Comparison of ENCODE assay signal across 28 cellular contexts in the genomic region with DNA sequence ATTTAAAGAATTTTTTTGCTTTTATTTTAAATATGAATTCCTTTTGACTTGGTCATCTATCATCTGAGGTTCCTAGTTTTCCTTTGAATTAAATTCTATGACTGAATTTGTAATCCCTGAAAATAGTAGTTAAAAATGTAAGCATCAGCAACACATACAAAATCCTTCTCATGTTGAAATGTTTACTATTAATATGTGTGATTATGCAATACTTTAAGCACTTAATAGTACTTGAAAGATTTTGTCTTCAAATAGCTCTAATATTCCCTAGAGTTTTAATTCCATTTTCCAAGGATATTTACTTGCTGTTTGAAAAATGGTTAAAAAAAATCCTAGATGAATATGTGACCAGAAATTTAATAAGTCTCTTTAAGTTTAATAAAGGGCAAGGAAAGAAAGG. TPM values are rescaled to one million over a fixed set of nuclear protein-coding genes. Genes with fewer than 3 reads are reported as not detected.
DNase-seq lines count a peak whose midpoint lies in the region; ATAC-seq, FAIRE-seq and TF ChIP-seq lines count a peak whose summit lies in the region.
"Had no signal": no experiment of that assay in that cellular context is flagged by ENCODE, and none has a peak within 500 bp of the region (broad histone marks: within the 10 kb centered on the region; RNA-seq: fewer than 3 reads in every experiment).

No MANE protein-coding gene starts in this region.

- DNase-seq in RWPE2 (ENCODE audit: low spot score) (no peak), GM12878 (ENCODE audit: low read depth, low spot score) (no peak), fibroblast of lung (ENCODE audit: low read depth in 2 of 2) (peak in 1 of 2 donors; percentile 45), smooth muscle cell (lab: John Stamatoyannopoulos, UW; ENCODE audit: unreplicated experiment) (no peak), left lobe of liver (ENCODE audit: low spot score) (no peak), mucosa of descending colon (no peak)
- DNase-seq in activated naive CD4-positive, alpha-beta T cell treated with anti-CD3 and anti-CD28 coated beads, Interleukin-2, amount 10 ng/mL, durations not matched to agents 7 days and 5 days: no peak
- DNase-seq: C1 segment of cervical spinal cord; CD4-positive, alpha-beta memory T cell; COR-L47; DMS53; GDM1; GM23248; H9; HFFc6; NCI-H1048; NCI-H1417; NCI-H1694 treated with DMSO at 0.1 percent for 48 hours; NCI-H2081; NCI-H2171 treated with DMSO at 0.1 percent for 48 hours; NCI-H446; NCI-H526; PC-9; Right ventricle myocardium superior; T-cell had no signal

- TF ChIP-seq POLR2A in GM12878 (IDR thresholded peaks at IDR 0.05; ENCODE audit: low read depth, low read length): no peak

- H3K79me2 ChIP-seq in GM12878 (ENCODE audit: control insufficient read depth, insufficient read depth, low read length) (no peaks in the 10 kb centered on the region), fibroblast of lung (ENCODE audit: control insufficient read depth, insufficient read depth, low read length) (no peaks in the 10 kb centered on the region), smooth muscle cell (ENCODE audit: low read depth) (no peaks in the 10 kb centered on the region)

- no peaks in the 10 kb centered on the region for H3K36me3 ChIP-seq in RWPE2 (ENCODE audit: low read depth)
- no peaks in the 10 kb centered on the region for H3K36me3 ChIP-seq in GM12878 (ENCODE audit: control insufficient read depth in 2 of 2, insufficient read depth in 2 of 2, low read length in 1 of 2)
- no peaks in the 10 kb centered on the region for H3K36me3 ChIP-seq in fibroblast of lung (ENCODE audit: control insufficient read depth, insufficient read depth, low read length)
- no peaks in the 10 kb centered on the region for H3K36me3 ChIP-seq in smooth muscle cell (ENCODE audit: low read depth)
- no peaks in the 10 kb centered on the region for H3K36me3 ChIP-seq in mucosa of descending colon (ENCODE audit: low read depth)
- H3K36me3 ChIP-seq: SJSA1 had no signal

- no peak overlapping the region for H2AFZ ChIP-seq in GM12878 (ENCODE audit: control insufficient read depth, low read depth, low read length)
- H2AFZ ChIP-seq in fibroblast of lung (ENCODE audit: low read length): no peak overlapping the region
- H2AFZ ChIP-seq in smooth muscle cell (ENCODE audit: low read depth): peak overlapping the region; percentile 17
- H2AFZ ChIP-seq: GM23248, PC-9 had no signal

- peaks cover 28% of the 10 kb centered on the region for H3K27me3 Mint-ChIP-seq in activated naive CD4-positive, alpha-beta T cell treated with anti-CD3 and anti-CD28 coated beads, Interleukin-2, amount 10 ng/mL, durations not matched to agents 7 days and 5 days

- H3K27ac ChIP-seq in RWPE2 (ENCODE audit: poor library complexity, severe bottlenecking): peak overlapping the region; percentile 74
- H3K27ac ChIP-seq in GM12878 (ENCODE audit: control insufficient read depth, insufficient read depth): no peak overlapping the region
- H3K27ac ChIP-seq in fibroblast of lung (ENCODE audit: insufficient read depth, low read length): no peak overlapping the region
- no peak overlapping the region for H3K27ac ChIP-seq in smooth muscle cell (ENCODE audit: low read depth)
- H3K27ac ChIP-seq: GM23248, KMS-11, PC-9, SJSA1 had no signal

- H3K4me2 ChIP-seq in GM12878 (ENCODE audit: control insufficient read depth, insufficient read depth) (no peak overlapping the region), fibroblast of lung (ENCODE audit: extremely low read depth, insufficient read depth, low read length) (peak overlapping the region; percentile 16), smooth muscle cell (no peak overlapping the region)
- H3K4me2 ChIP-seq: KMS-11, PC-9 had no signal

- no peaks in the 10 kb centered on the region for H3K36me3 Mint-ChIP-seq in activated naive CD4-positive, alpha-beta T cell treated with anti-CD3 and anti-CD28 coated beads, Interleukin-2, amount 10 ng/mL, durations not matched to agents 7 days and 5 days
- H3K36me3 Mint-ChIP-seq: CD4-positive, alpha-beta memory T cell; T-cell had no signal

- CTCF ChIA-PET in GM12878 (lab: Yijun Ruan, JAX): no interaction called here
- CTCF ChIA-PET in activated naive CD4-positive, alpha-beta T cell treated with anti-CD3 and anti-CD28 coated beads, Interleukin-2, amount 10 ng/mL, durations not matched to agents 7 days and 5 days (lab: Charles Lee): no interaction called here

- ATAC-seq in RWPE2 (ENCODE audit: low read depth) (no peak), GM12878 (no peak), left lobe of liver (no peak), mucosa of descending colon (no peak)
- ATAC-seq: T-cell had no signal

- no peaks in the 10 kb centered on the region for H3K4me1 Mint-ChIP-seq in activated naive CD4-positive, alpha-beta T cell treated with anti-CD3 and anti-CD28 coated beads, Interleukin-2, amount 10 ng/mL, durations not matched to agents 7 days and 5 days
- H3K4me1 Mint-ChIP-seq: T-cell had no signal

- H3K9me3 ChIP-seq in RWPE2 (ENCODE audit: severe bottlenecking) (no peaks in the 10 kb centered on the region), GM12878 (replicated peaks; ENCODE audit: control insufficient read depth, insufficient read depth, low read length) (no peaks in the 10 kb centered on the region; the same call in 2 of the 3 replicates), fibroblast of lung (ENCODE audit: control insufficient read depth, insufficient read depth, low read depth, low read length) (no peaks in the 10 kb centered on the region), smooth muscle cell (replicated peaks; ENCODE audit: low read depth) (no peaks in the 10 kb centered on the region), mucosa of descending colon (no peaks in the 10 kb centered on the region)

- no peak overlapping the region for H3K4me3 ChIP-seq in RWPE2 (ENCODE audit: severe bottlenecking)
- no peak overlapping the region for H3K4me3 ChIP-seq in GM12878
- H3K4me3 ChIP-seq in fibroblast of lung (replicated peaks in 1 of 4; ENCODE audit: control extremely low read depth in 1 of 4, insufficient read depth in 1 of 4, low read depth in 3 of 4, low read length in 4 of 4): no peak overlapping the region
- H3K4me3 ChIP-seq in smooth muscle cell: no peak overlapping the region
- no peak overlapping the region for H3K4me3 ChIP-seq in mucosa of descending colon
- H3K4me3 ChIP-seq: GM23248, PC-9, SJSA1 had no signal

- H3K4me1 ChIP-seq in RWPE2 (ENCODE audit: insufficient read depth, poor library complexity, severe bottlenecking): peaks cover 21% of the 10 kb centered on the region
- no peaks in the 10 kb centered on the region for H3K4me1 ChIP-seq in GM12878 (ENCODE audit: control insufficient read depth, insufficient read depth, low read length)
- H3K4me1 ChIP-seq in fibroblast of lung (ENCODE audit: control insufficient read depth, extremely low read depth, insufficient read depth, low read length): peaks cover 6% of the 10 kb centered on the region
- no peaks in the 10 kb centered on the region for H3K4me1 ChIP-seq in smooth muscle cell (ENCODE audit: low read depth)
- H3K4me1 ChIP-seq in mucosa of descending colon (ENCODE audit: low read depth): no peaks in the 10 kb centered on the region
- H3K4me1 ChIP-seq: SJSA1 had no signal

- TF ChIP-seq CTCF in RWPE2 (IDR thresholded peaks at IDR 0.05; ENCODE audit: poor library complexity, severe bottlenecking) (no peak), GM12878 (IDR thresholded peaks at IDR 0.05 in 2 of 3, conservative IDR thresholded peaks at IDR 0.05 in 1 of 3; ENCODE audit: control insufficient read depth in 2 of 3, extremely low read depth in 1 of 3, insufficient read depth in 1 of 3, low read depth in 3 of 3, low read length in 3 of 3) (no peak), fibroblast of lung (conservative IDR thresholded peaks at IDR 0.05 in 1 of 2, IDR thresholded peaks at IDR 0.05 in 1 of 2; ENCODE audit: low read depth in 1 of 2, low read length in 2 of 2) (no peak), smooth muscle cell (IDR thresholded peaks at IDR 0.05; ENCODE audit: borderline replicate concordance, insufficient read depth, poor library complexity, severe bottlenecking) (no peak), mucosa of descending colon (IDR thresholded peaks at IDR 0.05) (no peak)

- H3K9ac ChIP-seq in GM12878 (ENCODE audit: control insufficient read depth, insufficient read depth, low read length): no peak overlapping the region
- no peak overlapping the region for H3K9ac ChIP-seq in fibroblast of lung (ENCODE audit: insufficient read depth, low read length)
- H3K9ac ChIP-seq in smooth muscle cell (ENCODE audit: low read depth): no peak overlapping the region
- H3K9ac ChIP-seq: GM23248, KMS-11 had no signal

- H3K27me3 ChIP-seq in RWPE2 (ENCODE audit: insufficient read depth, poor library complexity, severe bottlenecking) (no peaks in the 10 kb centered on the region), GM12878 (replicated peaks in 1 of 2; ENCODE audit: control insufficient read depth in 2 of 2, insufficient read depth in 2 of 2, low read length in 1 of 2) (no peaks in the 10 kb centered on the region; a peak in 1 of 4 replicates), fibroblast of lung (ENCODE audit: control insufficient read depth, insufficient read depth, low read length) (no peaks in the 10 kb centered on the region), smooth muscle cell (ENCODE audit: low read depth) (no peaks in the 10 kb centered on the region)
- H3K27me3 ChIP-seq: SJSA1 had no signal

- SMC1A ChIA-PET in GM12878 (lab: Charles Lee; ENCODE audit: uncharacterized antibody, unreplicated experiment): no interaction called here

- POLR2A ChIA-PET in GM12878 (lab: Charles Lee): no interaction called here

- no peak for TF ChIP-seq RAD21 in GM12878 (IDR thresholded peaks at IDR 0.05; ENCODE audit: insufficient read depth, low read depth, low read length)

- no peaks in the 10 kb centered on the region for H4K20me1 ChIP-seq in GM12878 (ENCODE audit: control insufficient read depth, insufficient read depth)
- no peaks in the 10 kb centered on the region for H4K20me1 ChIP-seq in fibroblast of lung (ENCODE audit: control insufficient read depth, extremely low read depth, insufficient read depth, low read length)
- H4K20me1 ChIP-seq in smooth muscle cell (ENCODE audit: low read depth): no peaks in the 10 kb centered on the region

- RAD21 ChIA-PET in GM12878 (lab: Charles Lee; ENCODE audit: unreplicated experiment): no interaction called here

- H3K27ac Mint-ChIP-seq in activated naive CD4-positive, alpha-beta T cell treated with anti-CD3 and anti-CD28 coated beads, Interleukin-2, amount 10 ng/mL, durations not matched to agents 7 days and 5 days: no peak overlapping the region
- H3K27ac Mint-ChIP-seq: CD4-positive, alpha-beta memory T cell; H9; HFFc6; T-cell had no signal

- no peaks in the 10 kb centered on the region for H3K9me3 Mint-ChIP-seq in activated naive CD4-positive, alpha-beta T cell treated with anti-CD3 and anti-CD28 coated beads, Interleukin-2, amount 10 ng/mL, durations not matched to agents 7 days and 5 days
- H3K9me3 Mint-ChIP-seq: CD4-positive, alpha-beta memory T cell; H9; HFFc6; T-cell had no signal

- no peak overlapping the region for H3K4me3 Mint-ChIP-seq in activated naive CD4-positive, alpha-beta T cell treated with anti-CD3 and anti-CD28 coated beads, Interleukin-2, amount 10 ng/mL, durations not matched to agents 7 days and 5 days
- H3K4me3 Mint-ChIP-seq: CD4-positive, alpha-beta memory T cell; H9; HFFc6; T-cell had no signal

- TF ChIP-seq EP300 in GM12878 (IDR thresholded peaks at IDR 0.05; ENCODE audit: borderline replicate concordance in 1 of 2, control insufficient read depth in 1 of 2, low read depth in 2 of 2, low read length in 2 of 2): no peak

- BruUV-seq in GM12878 (replicated peaks; lab: Mats Ljungman, UMichigan): no TSS peak

- no peaks in the 10 kb centered on the region for H3F3A ChIP-seq in smooth muscle cell (ENCODE audit: low read depth)

- peak; percentile 31 for FAIRE-seq in GM12878 (lab: Jason Lieb, UNC)
- FAIRE-seq: HTR-8/SVneo had no signal

- intact Hi-C loops in GM12878 (cut with micrococcal nuclease; ENCODE audit: unreplicated experiment): no loop called here
- intact Hi-C loops in mucosa of descending colon (cut with DNase I, micrococcal nuclease): no loop called here

- in situ Hi-C loops in GM12878 (cut with MboI): no loop called here

RNA-seq across cellular contexts. Expression of a gene that starts 26.6 kb away (rescaled TPM):
- 19.1 and 27.4 TPM in 2 replicates for total RNA-seq in GM12878 (2013; cell fraction: nucleolus; rRNA removed)
- total RNA-seq in GM12878 (2014; rRNA removed) (18.9 and 19.7 TPM in 2 replicates), GM12878 (2014; rRNA removed; fragmentation: Illumina TruSeq; extraction: Trizol) (18.0 and 21.3 TPM in 2 replicates), GM12878 (2021) (24.7 and 27.2 TPM in 2 replicates), fibroblast of lung (50.1 and 73.8 TPM in 2 replicates), smooth muscle cell (314 and 356 TPM in 2 replicates), left lobe of liver (66.8 TPM), mucosa of descending colon (100 to 1,000 TPM; 160 to 238 (median 232) TPM)
- 6.9 TPM for polyA plus RNA-seq in GM12878 (2011; ENCODE audit: low read depth)
- polyA plus RNA-seq in GM12878 (2011; rRNA removed) (16.3 and 21.4 TPM in 2 replicates), GM12878 (2014; fragmentation: Illumina TruSeq; extraction: Trizol) (27.0 and 30.0 TPM in 2 replicates), GM12878 (2014; fragmentation: Nextera tagmentation; extraction: Ambion mirVana) (1 to 10 TPM; 5.2 to 8.0 TPM), GM12878 (2014; rRNA removed) (26.3 and 27.6 TPM in 2 replicates), GM12878 (2016; fragmentation: Nextera tagmentation; extraction: Ambion mirVana) (10 to 100 TPM; 16.3 to 22.0 TPM), fibroblast of lung (291 and 304 TPM in 2 replicates), smooth muscle cell (394 and 432 TPM in 2 replicates)
- polyA plus RNA-seq in GM12878 (2011; cell fraction: cytosol; rRNA removed): 15.1 and 21.3 TPM in 2 replicates
- 8.3 and 8.6 TPM in 2 replicates for polyA plus RNA-seq in GM12878 (2011; cell fraction: nucleus; rRNA removed)
- 11.0 and 13.0 TPM in 2 replicates for polyA plus RNA-seq in GM12878 (2012)
- polyA minus RNA-seq in GM12878 (2011; rRNA and poly(A)+ RNA removed): 9.7 and 13.7 TPM in 2 replicates
- polyA minus RNA-seq in GM12878 (2011; cell fraction: cytosol; rRNA and poly(A)+ RNA removed): 9.4 and 10.2 TPM in 2 replicates
- polyA minus RNA-seq in GM12878 (2011; cell fraction: nucleus; rRNA and poly(A)+ RNA removed): 7.1 and 13.3 TPM in 2 replicates
- 146 and 159 TPM in 2 replicates for polyA plus RNA-seq in fibroblast of lung (2012)
- polyA minus RNA-seq in fibroblast of lung (ENCODE audit: low replicate concordance): 38.2 and 56.5 TPM in 2 replicates
